In the genomic region with DNA sequence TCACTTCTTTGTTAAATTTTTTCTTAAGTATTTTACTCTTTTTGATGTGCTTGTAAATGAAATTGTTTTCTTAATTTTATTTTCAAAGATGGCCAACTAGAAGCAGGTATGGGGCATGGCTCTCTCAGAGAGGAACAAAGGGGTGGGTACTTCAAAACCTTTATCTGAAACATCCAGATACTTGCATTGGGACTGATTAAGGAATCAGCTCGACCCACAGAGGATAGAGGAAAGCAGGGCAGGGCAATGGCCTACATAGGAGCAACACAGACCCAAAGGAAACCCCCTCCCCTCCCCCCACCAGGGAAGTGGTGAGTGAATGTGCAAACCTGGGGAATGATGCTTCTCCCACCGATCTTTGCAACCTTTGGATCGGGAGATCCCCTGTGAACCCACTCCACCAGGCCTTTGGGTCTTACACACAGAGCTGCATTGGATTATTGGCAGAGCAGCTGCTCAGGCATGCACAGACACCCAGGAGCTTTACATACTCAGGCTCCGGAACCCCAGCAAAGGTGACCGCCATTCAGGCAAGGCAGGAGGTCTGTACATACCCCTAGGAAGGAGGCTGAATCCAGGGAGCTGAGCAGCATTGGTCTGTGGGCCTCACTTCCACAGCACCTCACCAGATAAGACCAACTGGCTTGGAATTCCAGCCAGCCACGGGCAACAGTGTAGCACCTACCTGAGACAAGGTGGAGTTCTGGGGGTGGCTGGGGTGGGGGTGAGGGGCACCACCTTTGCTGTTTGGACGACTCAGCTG, we compare ENCODE assay signal across 31 cellular contexts. TPM values are rescaled to one million over a fixed set of nuclear protein-coding genes. Genes with fewer than 3 reads are reported as not detected.
DNase-seq lines count a peak whose midpoint lies in the region; ATAC-seq and TF ChIP-seq lines count a peak whose summit lies in the region.
"Had no signal": no experiment of that assay in that cellular context is flagged by ENCODE, and none has a peak within 500 bp of the region (broad histone marks: within the 10 kb centered on the region; RNA-seq: fewer than 3 reads in every experiment).

No MANE protein-coding gene starts in this region.

- no peak overlapping the region for H3K27ac ChIP-seq in CD4-positive, alpha-beta memory T cell (ENCODE audit: low read depth, low read length)
- H3K27ac ChIP-seq in naive thymus-derived CD4-positive, alpha-beta T cell (ENCODE audit: low read depth, low read length) = peak overlapping the region; percentile 99
- H3K27ac ChIP-seq in dorsolateral prefrontal cortex = no peak overlapping the region
- H3K27ac ChIP-seq: ovary had no signal

- intact Hi-C loops in activated CD8-positive, alpha-beta T cell treated with anti-CD3 and anti-CD28 coated beads for 36 hours (cut with micrococcal nuclease) = no loop called here
- intact Hi-C loops in CD4-positive, alpha-beta memory T cell (cut with micrococcal nuclease) = loop anchor here (10.0 kb wide), 1 partner anchor 157 kb away; no protein-coding TSS in a partner anchor
- intact Hi-C loops in activated B cell treated with CpG ODN at 0.5 μM for 24 hours (cut with micrococcal nuclease) = no loop called here
- intact Hi-C loops in naive thymus-derived CD4-positive, alpha-beta T cell (cut with micrococcal nuclease) = no loop called here
- intact Hi-C loops in dorsolateral prefrontal cortex (cut with DNase I) = no loop called here

- H3K27me3 ChIP-seq in CD4-positive, alpha-beta memory T cell (ENCODE audit: insufficient read depth, low read length) = no peaks in the 10 kb centered on the region
- no peaks in the 10 kb centered on the region for H3K27me3 ChIP-seq in naive thymus-derived CD4-positive, alpha-beta T cell (ENCODE audit: control insufficient read depth in 2 of 2, insufficient read depth in 2 of 2, low read length in 2 of 2)
- peaks cover 0 to 3% (median 0%) of the 10 kb centered on the region in 45 donors for H3K27me3 ChIP-seq in dorsolateral prefrontal cortex
- H3K27me3 ChIP-seq: ovary had no signal

- peaks cover 61% of the 10 kb centered on the region for H3K36me3 Mint-ChIP-seq in activated CD8-positive, alpha-beta T cell treated with anti-CD3 and anti-CD28 coated beads for 36 hours (ENCODE audit: low read depth)
- peaks cover 62% of the 10 kb centered on the region for H3K36me3 Mint-ChIP-seq in activated CD8-positive, alpha-beta T cell treated with anti-CD3 and anti-CD28 coated beads, Interleukin-2, amount 10 ng/mL, durations not matched to agents 7 days and 5 days (ENCODE audit: low read depth)
- H3K36me3 Mint-ChIP-seq in CD4-positive, alpha-beta memory T cell = peaks cover 25 to 27% of the 10 kb centered on the region in 2 donors
- peaks cover 35% of the 10 kb centered on the region for H3K36me3 Mint-ChIP-seq in activated B cell treated with CpG ODN at 0.5 μM for 24 hours (ENCODE audit: low read depth)
- peaks cover 26 to 62% (median 35%) of the 10 kb centered on the region in 5 donors for H3K36me3 Mint-ChIP-seq in naive thymus-derived CD4-positive, alpha-beta T cell

- TF ChIP-seq CTCF in activated CD8-positive, alpha-beta T cell treated with anti-CD3 and anti-CD28 coated beads for 36 hours (IDR thresholded peaks at IDR 0.05) = no peak
- TF ChIP-seq CTCF in activated B cell treated with CpG ODN at 0.5 μM for 24 hours (IDR thresholded peaks at IDR 0.05) (no peak), foreskin fibroblast (IDR thresholded peaks at IDR 0.05; ENCODE audit: low read depth, low read length) (no peak), dorsolateral prefrontal cortex (IDR thresholded peaks at IDR 0.05 in 54 of 56, conservative IDR thresholded peaks at IDR 0.05 in 2 of 56; ENCODE audit: low read depth in 1 of 56, partially characterized antibody in 56 of 56) (no peak)

- CTCF ChIA-PET in activated CD8-positive, alpha-beta T cell treated with anti-CD3 and anti-CD28 coated beads for 36 hours (lab: Charles Lee) = interaction anchor here (1.3 to 22.4 kb wide), 4 partner anchors 9 to 48 kb away, joined by 3 to 336 read pairs (median 11); no protein-coding TSS in a partner anchor
- CTCF ChIA-PET in activated CD8-positive, alpha-beta T cell treated with anti-CD3 and anti-CD28 coated beads, Interleukin-2, amount 10 ng/mL, durations not matched to agents 7 days and 5 days (lab: Charles Lee) = interaction anchor here (1.1 to 2.0 kb wide), 3 partner anchors 8 to 47 kb away, joined by 3 to 14 read pairs (median 5); no protein-coding TSS in a partner anchor
- CTCF ChIA-PET in CD4-positive, alpha-beta memory T cell (lab: Charles Lee; ENCODE audit: partially characterized antibody) = interaction anchor here (1.0 to 3.0 kb wide), 5 partner anchors 8 to 52 kb away, joined by 3 to 15 read pairs (median 4); no protein-coding TSS in a partner anchor
- CTCF ChIA-PET in activated B cell treated with CpG ODN at 0.5 μM for 24 hours (lab: Charles Lee) = interaction anchor here (0.7 to 1.5 kb wide), 5 partner anchors 9 to 51 kb away, joined by 3 to 4 read pairs (median 3); no protein-coding TSS in a partner anchor
- CTCF ChIA-PET in naive thymus-derived CD4-positive, alpha-beta T cell (lab: Charles Lee) = interaction anchor here (0.7 to 10.0 kb wide), 6 partner anchors 9 to 54 kb away, joined by 3 to 54 read pairs (median 6); no protein-coding TSS in a partner anchor

- H3K9me3 ChIP-seq in CD4-positive, alpha-beta memory T cell (ENCODE audit: control insufficient read depth in 1 of 2, low read length in 2 of 2) = no peaks in the 10 kb centered on the region
- H3K9me3 ChIP-seq in naive thymus-derived CD4-positive, alpha-beta T cell (ENCODE audit: control insufficient read depth in 2 of 3, low read length in 3 of 3) = no peaks in the 10 kb centered on the region
- H3K9me3 ChIP-seq: ovary had no signal

- no peak for ATAC-seq in activated CD8-positive, alpha-beta T cell treated with anti-CD3 and anti-CD28 coated beads for 36 hours
- no peak for ATAC-seq in activated CD8-positive, alpha-beta T cell treated with anti-CD3 and anti-CD28 coated beads, Interleukin-2, amount 10 ng/mL, durations not matched to agents 7 days and 5 days
- ATAC-seq in activated B cell treated with CpG ODN at 0.5 μM for 24 hours (ENCODE audit: low read depth) = no peak
- no peak for ATAC-seq in naive thymus-derived CD4-positive, alpha-beta T cell
- ATAC-seq: activated CD4-positive, CD25-positive, alpha-beta regulatory T cell treated with anti-CD3 and anti-CD28 coated beads, Interleukin-2, amount 50 U/mL, for 24 hours; GM23338; stimulated activated effector memory CD8-positive, alpha-beta T cell treated with anti-CD3 and anti-CD28 coated beads, Interleukin-12 subunit alpha, Interleukin-12 subunit beta, amount 100 ng/mL, for 72 hours had no signal

- peaks cover 58% of the 10 kb centered on the region for H3K4me1 Mint-ChIP-seq in activated CD8-positive, alpha-beta T cell treated with anti-CD3 and anti-CD28 coated beads for 36 hours (ENCODE audit: low read depth)
- peaks cover 48% of the 10 kb centered on the region for H3K4me1 Mint-ChIP-seq in activated CD8-positive, alpha-beta T cell treated with anti-CD3 and anti-CD28 coated beads, Interleukin-2, amount 10 ng/mL, durations not matched to agents 7 days and 5 days (ENCODE audit: low read depth)
- peaks cover 25 to 72% (median 49%) of the 10 kb centered on the region in 4 donors for H3K4me1 Mint-ChIP-seq in CD4-positive, alpha-beta memory T cell
- H3K4me1 Mint-ChIP-seq in activated B cell treated with CpG ODN at 0.5 μM for 24 hours = peaks cover 78% of the 10 kb centered on the region
- peaks cover 19 to 77% (median 59%) of the 10 kb centered on the region in 7 donors for H3K4me1 Mint-ChIP-seq in naive thymus-derived CD4-positive, alpha-beta T cell

- no peak for DNase-seq in activated CD8-positive, alpha-beta T cell treated with anti-CD3 and anti-CD28 coated beads for 36 hours
- DNase-seq in activated CD8-positive, alpha-beta T cell treated with anti-CD3 and anti-CD28 coated beads, Interleukin-2, amount 10 ng/mL, durations not matched to agents 7 days and 5 days = no peak
- no peak for DNase-seq in CD4-positive, alpha-beta memory T cell
- no peak for DNase-seq in activated B cell treated with CpG ODN at 0.5 μM for 24 hours
- no peak for DNase-seq in naive thymus-derived CD4-positive, alpha-beta T cell
- no peak for DNase-seq in foreskin fibroblast
- DNase-seq in NCI-H82 treated with DMSO at 0.1 percent for 48 hours (lab: John Stamatoyannopoulos, UW; ENCODE audit: unreplicated experiment) = no peak
- no peak for DNase-seq in dorsolateral prefrontal cortex
- DNase-seq: activated naive CD4-positive, alpha-beta T cell; glutamatergic neuron; KBM-7; mammary epithelial cell; NCI-H1092 treated with DMSO at 0.1 percent for 48 hours; NCI-H187; NCI-H2171; NCI-H82; ovary; SIG-M5; stimulated activated CD4-positive, alpha-beta T cell treated with anti-CD3 and anti-CD28 coated beads, Interleukin-15, amount 100 ng/mL, for 24 hours; stimulated activated CD4-positive, alpha-beta T cell treated with anti-CD3 and anti-CD28 coated beads, Interleukin-4, amount 100 ng/mL, for 4 hours; T1000 had no signal

- no peaks in the 10 kb centered on the region for H3K27me3 Mint-ChIP-seq in activated CD8-positive, alpha-beta T cell treated with anti-CD3 and anti-CD28 coated beads for 36 hours
- H3K27me3 Mint-ChIP-seq in activated CD8-positive, alpha-beta T cell treated with anti-CD3 and anti-CD28 coated beads, Interleukin-2, amount 10 ng/mL, durations not matched to agents 7 days and 5 days (ENCODE audit: low read depth) = no peaks in the 10 kb centered on the region
- H3K27me3 Mint-ChIP-seq in CD4-positive, alpha-beta memory T cell = no peaks in the 10 kb centered on the region
- no peaks in the 10 kb centered on the region for H3K27me3 Mint-ChIP-seq in activated B cell treated with CpG ODN at 0.5 μM for 24 hours
- H3K27me3 Mint-ChIP-seq in naive thymus-derived CD4-positive, alpha-beta T cell = peaks cover 0 to 2% (median 0%) of the 10 kb centered on the region in 5 donors

- peaks cover 42% of the 10 kb centered on the region for H3K4me1 ChIP-seq in CD4-positive, alpha-beta memory T cell (ENCODE audit: insufficient read depth, low read length)
- H3K4me1 ChIP-seq in naive thymus-derived CD4-positive, alpha-beta T cell (ENCODE audit: control insufficient read depth in 2 of 2, insufficient read depth in 2 of 2, low read length in 2 of 2) = peaks cover 42% of the 10 kb centered on the region in 2 donors

- H3K4me3 Mint-ChIP-seq in activated CD8-positive, alpha-beta T cell treated with anti-CD3 and anti-CD28 coated beads for 36 hours = no peak overlapping the region
- no peak overlapping the region for H3K4me3 Mint-ChIP-seq in activated CD8-positive, alpha-beta T cell treated with anti-CD3 and anti-CD28 coated beads, Interleukin-2, amount 10 ng/mL, durations not matched to agents 7 days and 5 days
- peak overlapping the region in 2 of 8 donors; percentile 36 to 51 for H3K4me3 Mint-ChIP-seq in CD4-positive, alpha-beta memory T cell
- H3K4me3 Mint-ChIP-seq in activated B cell treated with CpG ODN at 0.5 μM for 24 hours = no peak overlapping the region
- H3K4me3 Mint-ChIP-seq in naive thymus-derived CD4-positive, alpha-beta T cell = peak overlapping the region in 8 of 10 donors; percentile 13 to 52 (median 34)
- H3K4me3 Mint-ChIP-seq: GM23338; neural crest cell; stimulated activated effector memory CD8-positive, alpha-beta T cell treated with anti-CD3 and anti-CD28 coated beads, Interleukin-12 subunit alpha, Interleukin-12 subunit beta, amount 100 ng/mL, for 72 hours had no signal

- H3K27ac Mint-ChIP-seq in activated CD8-positive, alpha-beta T cell treated with anti-CD3 and anti-CD28 coated beads for 36 hours = peak overlapping the region; percentile 48
- no peak overlapping the region for H3K27ac Mint-ChIP-seq in activated CD8-positive, alpha-beta T cell treated with anti-CD3 and anti-CD28 coated beads, Interleukin-2, amount 10 ng/mL, durations not matched to agents 7 days and 5 days
- peak overlapping the region in 5 of 7 donors; percentile 29 to 81 (median 74) for H3K27ac Mint-ChIP-seq in CD4-positive, alpha-beta memory T cell
- H3K27ac Mint-ChIP-seq in activated B cell treated with CpG ODN at 0.5 μM for 24 hours = peak overlapping the region; percentile 73
- H3K27ac Mint-ChIP-seq in naive thymus-derived CD4-positive, alpha-beta T cell = peak overlapping the region in 8 of 9 donors; percentile 69 to 100 (median 92)
- H3K27ac Mint-ChIP-seq: GM23338; stimulated activated effector memory CD8-positive, alpha-beta T cell treated with anti-CD3 and anti-CD28 coated beads, Interleukin-12 subunit alpha, Interleukin-12 subunit beta, amount 100 ng/mL, for 72 hours had no signal

- POLR2A ChIA-PET in activated CD8-positive, alpha-beta T cell treated with anti-CD3 and anti-CD28 coated beads for 36 hours (lab: Charles Lee) = interaction anchor here (0.9 to 22.7 kb wide), 5 partner anchors 9 to 48 kb away, joined by 3 to 787 read pairs (median 6); no protein-coding TSS in a partner anchor
- POLR2A ChIA-PET in activated CD8-positive, alpha-beta T cell treated with anti-CD3 and anti-CD28 coated beads, Interleukin-2, amount 10 ng/mL, durations not matched to agents 7 days and 5 days (lab: Charles Lee) = interaction anchor here (0.9 to 2.4 kb wide), 2 partner anchors 35 to 79 kb away, joined by 4 to 6 read pairs; a partner anchor contains a TSS
- POLR2A ChIA-PET in CD4-positive, alpha-beta memory T cell (lab: Charles Lee; ENCODE audit: partially characterized antibody) = interaction anchor here (1.3 to 25.4 kb wide), 7 partner anchors 8 to 1121 kb away, joined by 3 to 1226 read pairs (median 20); a partner anchor contains a TSS
- POLR2A ChIA-PET in activated B cell treated with CpG ODN at 0.5 μM for 24 hours (lab: Charles Lee) = interaction anchor here (1.0 to 40.7 kb wide), 9 partner anchors 8 to 56 kb away, joined by 3 to 1450 read pairs (median 6); a partner anchor contains a TSS
- POLR2A ChIA-PET in naive thymus-derived CD4-positive, alpha-beta T cell (lab: Charles Lee) = interaction anchor here (1.5 to 45.4 kb wide), 6 partner anchors 5 to 47 kb away, joined by 7 to 2132 read pairs (median 1061); a partner anchor contains a TSS

- no peak overlapping the region for H3K4me3 ChIP-seq in CD4-positive, alpha-beta memory T cell (ENCODE audit: low read length in 2 of 2)
- no peak overlapping the region for H3K4me3 ChIP-seq in naive thymus-derived CD4-positive, alpha-beta T cell (ENCODE audit: low read length)
- H3K4me3 ChIP-seq in foreskin fibroblast (ENCODE audit: low read depth in 1 of 2, low read length in 2 of 2) = no peak overlapping the region
- no peak overlapping the region for H3K4me3 ChIP-seq in dorsolateral prefrontal cortex
- H3K4me3 ChIP-seq: GM23338, ovary had no signal

- H3K9me3 Mint-ChIP-seq in activated CD8-positive, alpha-beta T cell treated with anti-CD3 and anti-CD28 coated beads for 36 hours = peaks cover 36% of the 10 kb centered on the region
- H3K9me3 Mint-ChIP-seq in activated CD8-positive, alpha-beta T cell treated with anti-CD3 and anti-CD28 coated beads, Interleukin-2, amount 10 ng/mL, durations not matched to agents 7 days and 5 days (ENCODE audit: insufficient read depth) = peaks cover 20% of the 10 kb centered on the region
- H3K9me3 Mint-ChIP-seq in CD4-positive, alpha-beta memory T cell = peaks cover 0 to 23% (median 11%) of the 10 kb centered on the region in 8 donors
- H3K9me3 Mint-ChIP-seq in activated B cell treated with CpG ODN at 0.5 μM for 24 hours = peaks cover 16% of the 10 kb centered on the region
- peaks cover 6 to 41% (median 18%) of the 10 kb centered on the region in 11 donors for H3K9me3 Mint-ChIP-seq in naive thymus-derived CD4-positive, alpha-beta T cell

- no peaks in the 10 kb centered on the region for H3K36me3 ChIP-seq in CD4-positive, alpha-beta memory T cell (ENCODE audit: insufficient read depth, low read length)
- H3K36me3 ChIP-seq in naive thymus-derived CD4-positive, alpha-beta T cell (ENCODE audit: control insufficient read depth in 2 of 3, insufficient read depth in 3 of 3, low read length in 3 of 3) = peaks cover 0 to 20% (median 10%) of the 10 kb centered on the region in 3 experiments
- H3K36me3 ChIP-seq: ovary had no signal

RNA-seq across cellular contexts. Expression of a gene that starts 3.0 kb away (rescaled TPM):
- 100 to 1,000 TPM; 297 to 302 TPM for total RNA-seq in activated CD8-positive, alpha-beta T cell treated with anti-CD3 and anti-CD28 coated beads for 36 hours
- total RNA-seq in activated CD8-positive, alpha-beta T cell treated with anti-CD3 and anti-CD28 coated beads, Interleukin-2, amount 10 ng/mL, durations not matched to agents 7 days and 5 days = 100 to 1,000 TPM; 171 to 173 TPM
- total RNA-seq in CD4-positive, alpha-beta memory T cell = 100 to 1,000 TPM; 268 to 269 TPM
- 100 to 1,000 TPM; 436 to 502 TPM for polyA plus RNA-seq in CD4-positive, alpha-beta memory T cell
- total RNA-seq in activated B cell treated with CpG ODN at 0.5 μM for 24 hours (572 and 573 TPM in 2 replicates), dorsolateral prefrontal cortex (under 1 TPM in 4 of 120 experiments, not detected in 116; 0.25 to 0.49 (median 0.30) TPM)
- total RNA-seq in naive thymus-derived CD4-positive, alpha-beta T cell = 100 to 1,000 TPM; 153 to 675 (median 262) TPM
- polyA plus RNA-seq in naive thymus-derived CD4-positive, alpha-beta T cell = 1,000 to 10,000 TPM; 1,350 to 2,301 TPM
- total RNA-seq: A172, cerebellum, endothelial cell of umbilical vein, M059J, NCI-H460, renal cortical epithelial cell had no signal

Comparison
In these comparisons a context has a peak if more than half of its experiments do, and no peak if none do; other contexts are left out.
1. H3K4me3 Mint-ChIP-seq: peak in naive thymus-derived CD4-positive, alpha-beta T cell (8 of 10); none in activated CD8-positive, alpha-beta T cell treated with anti-CD3 and anti-CD28 coated beads for 36 hours (single experiment), activated CD8-positive, alpha-beta T cell treated with anti-CD3 and anti-CD28 coated beads, Interleukin-2, amount 10 ng/mL, durations not matched to agents 7 days and 5 days (single experiment) and activated B cell treated with CpG ODN at 0.5 μM for 24 hours (single experiment).
2. RNA of a gene that starts 3.0 kb away (total RNA-seq): 572 to 573 TPM in activated B cell treated with CpG ODN at 0.5 μM for 24 hours, 297 to 302 TPM in activated CD8-positive, alpha-beta T cell treated with anti-CD3 and anti-CD28 coated beads for 36 hours, 268 to 269 TPM in CD4-positive, alpha-beta memory T cell, 153 to 675 TPM in naive thymus-derived CD4-positive, alpha-beta T cell and 171 to 173 TPM in activated CD8-positive, alpha-beta T cell treated with anti-CD3 and anti-CD28 coated beads, Interleukin-2, amount 10 ng/mL, durations not matched to agents 7 days and 5 days; 0.25 to 0.49 TPM in dorsolateral prefrontal cortex; every median in the first group is over 100 times any median in the second.